In the genomic region with DNA sequence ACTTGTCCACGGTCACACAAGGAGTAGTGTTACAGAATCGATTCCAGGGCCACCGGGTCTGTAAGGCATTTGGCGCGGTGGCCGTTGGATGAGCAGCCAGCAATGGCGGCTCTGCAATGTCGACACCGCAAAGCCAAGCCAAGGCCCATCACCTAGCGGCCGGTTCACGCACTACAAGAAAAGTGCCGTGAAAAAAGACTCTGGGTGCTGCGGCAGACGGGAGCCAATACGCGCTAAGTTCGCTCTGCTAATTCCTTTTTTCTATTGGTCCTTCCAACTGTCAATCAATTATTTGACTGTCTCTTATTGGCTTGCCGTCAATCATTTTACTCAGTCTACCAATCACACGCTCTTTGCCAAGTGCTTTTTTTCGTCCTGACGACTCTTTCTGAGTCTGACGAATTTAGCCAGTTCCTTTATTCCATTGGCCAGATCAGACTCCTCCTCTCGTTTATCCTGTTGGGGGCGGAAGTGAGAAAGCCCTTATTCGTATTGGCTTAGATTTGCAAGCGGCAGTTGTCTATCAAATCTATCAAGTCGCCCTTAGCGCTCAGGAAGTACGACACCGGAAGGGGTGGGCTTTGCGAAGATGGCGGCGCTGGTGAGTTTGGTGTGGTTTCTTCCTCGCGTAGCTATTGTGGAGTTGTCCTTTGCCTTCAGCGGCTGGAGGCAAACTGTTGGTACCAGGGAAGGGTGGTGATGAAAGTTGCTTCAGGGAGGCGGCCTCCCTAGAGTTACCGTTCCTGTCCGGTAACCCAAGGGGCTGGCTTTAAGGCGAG, we compare ENCODE assay signal across 8 cellular contexts.
DNase-seq lines count a peak whose midpoint lies in the region; ATAC-seq and FAIRE-seq lines count a peak whose summit lies in the region.

A gene with protein sequence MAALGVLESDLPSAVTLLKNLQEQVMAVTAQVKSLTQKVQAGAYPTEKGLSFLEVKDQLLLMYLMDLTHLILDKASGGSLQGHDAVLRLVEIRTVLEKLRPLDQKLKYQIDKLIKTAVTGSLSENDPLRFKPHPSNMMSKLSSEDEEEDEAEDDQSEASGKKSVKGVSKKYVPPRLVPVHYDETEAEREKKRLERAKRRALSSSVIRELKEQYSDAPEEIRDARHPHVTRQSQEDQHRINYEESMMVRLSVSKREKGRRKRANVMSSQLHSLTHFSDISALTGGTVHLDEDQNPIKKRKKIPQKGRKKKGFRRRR (plus strand): TSS at position 577 of the 779 bp plus-strand sequence. CDS start 13 bp downstream, at position 590.

- peak within 1 kb of the TSS; percentile 88 for H3K4me2 ChIP-seq in BLaER1

- H3K36me3 ChIP-seq in BLaER1 = peaks cover 38% of the 10 kb centered on the region

- FAIRE-seq in GM19239 (lab: Jason Lieb, UNC) = peak; percentile 99
- peak; percentile 98 for FAIRE-seq in colon (lab: Jason Lieb, UNC)

- DNase-seq in GM19239 (ENCODE audit: insufficient read length, low spot score) = peak; percentile 78
- peak; percentile 100 for DNase-seq in NCI-H524 (lab: John Stamatoyannopoulos, UW)
- DNase-seq in activated CD4-positive, alpha-beta T cell treated with anti-CD3 and anti-CD28 coated beads for 4 hours = peak; percentile 88
- peak; percentile 100 for DNase-seq in kidney tubule cell (ENCODE audit: low spot score)
- DNase-seq in stimulated activated CD4-positive, alpha-beta T cell treated with anti-CD3 and anti-CD28 coated beads, Interleukin-1b, Interleukin-23, amount 100 ng/mL, for 24 hours (ENCODE audit: low read depth in 4 of 4, low spot score in 1 of 4) = peak; percentile 73 to 83 (median 82)

- peak; percentile 93 for ATAC-seq in HG03457 (IDR thresholded peaks at IDR 0.05; ENCODE audit: unreplicated experiment)

- H4K20me1 ChIP-seq in BLaER1 = peaks cover 23% of the 10 kb centered on the region; the same call in 1 of the 2 replicates

- H3K9me3 ChIP-seq in BLaER1 = no peaks in the 10 kb centered on the region

- H3K4me1 ChIP-seq in BLaER1 = peaks cover 12% of the 10 kb centered on the region

- H3K4me3 ChIP-seq in BLaER1 = peak within 1 kb of the TSS; percentile 81

- H3K9ac ChIP-seq in BLaER1 = peak within 1 kb of the TSS; percentile 88

- H3K27ac ChIP-seq in BLaER1 = peak within 1 kb of the TSS; percentile 84

- H3K27me3 ChIP-seq in BLaER1 = no peaks in the 10 kb centered on the region

Comparison
In these comparisons a context has a peak if more than half of its experiments do, and no peak if none do; other contexts are left out.
1. Peak in every context shown above with its lines: DNase-seq, ATAC-seq, H3K4me3 ChIP-seq and H3K27ac ChIP-seq.